In the genomic region with DNA sequence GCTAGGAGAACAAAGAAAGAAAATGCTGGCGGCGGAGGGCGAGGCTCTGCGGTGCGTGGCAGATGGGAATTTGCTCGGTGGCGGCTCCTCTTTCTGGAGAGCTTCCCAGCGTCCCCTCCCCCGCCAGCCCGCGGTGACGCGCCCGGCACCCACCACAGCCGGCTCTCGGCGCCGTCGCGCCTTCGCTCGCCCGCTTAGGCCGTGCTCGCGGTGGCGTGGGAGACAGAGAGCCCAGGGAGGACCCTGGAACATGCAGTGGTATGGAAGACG, we compare ENCODE assay signal across 1 cellular context.
TF ChIP-seq lines count a peak whose summit lies in the region.

No MANE protein-coding gene starts in this region.

TF ChIP-seq in HepG2, 621 proteins besides CTCF, POLR2A, EP300 and RAD21 (continued from another document and continues in another):
- TF ChIP-seq, protein P1, sequence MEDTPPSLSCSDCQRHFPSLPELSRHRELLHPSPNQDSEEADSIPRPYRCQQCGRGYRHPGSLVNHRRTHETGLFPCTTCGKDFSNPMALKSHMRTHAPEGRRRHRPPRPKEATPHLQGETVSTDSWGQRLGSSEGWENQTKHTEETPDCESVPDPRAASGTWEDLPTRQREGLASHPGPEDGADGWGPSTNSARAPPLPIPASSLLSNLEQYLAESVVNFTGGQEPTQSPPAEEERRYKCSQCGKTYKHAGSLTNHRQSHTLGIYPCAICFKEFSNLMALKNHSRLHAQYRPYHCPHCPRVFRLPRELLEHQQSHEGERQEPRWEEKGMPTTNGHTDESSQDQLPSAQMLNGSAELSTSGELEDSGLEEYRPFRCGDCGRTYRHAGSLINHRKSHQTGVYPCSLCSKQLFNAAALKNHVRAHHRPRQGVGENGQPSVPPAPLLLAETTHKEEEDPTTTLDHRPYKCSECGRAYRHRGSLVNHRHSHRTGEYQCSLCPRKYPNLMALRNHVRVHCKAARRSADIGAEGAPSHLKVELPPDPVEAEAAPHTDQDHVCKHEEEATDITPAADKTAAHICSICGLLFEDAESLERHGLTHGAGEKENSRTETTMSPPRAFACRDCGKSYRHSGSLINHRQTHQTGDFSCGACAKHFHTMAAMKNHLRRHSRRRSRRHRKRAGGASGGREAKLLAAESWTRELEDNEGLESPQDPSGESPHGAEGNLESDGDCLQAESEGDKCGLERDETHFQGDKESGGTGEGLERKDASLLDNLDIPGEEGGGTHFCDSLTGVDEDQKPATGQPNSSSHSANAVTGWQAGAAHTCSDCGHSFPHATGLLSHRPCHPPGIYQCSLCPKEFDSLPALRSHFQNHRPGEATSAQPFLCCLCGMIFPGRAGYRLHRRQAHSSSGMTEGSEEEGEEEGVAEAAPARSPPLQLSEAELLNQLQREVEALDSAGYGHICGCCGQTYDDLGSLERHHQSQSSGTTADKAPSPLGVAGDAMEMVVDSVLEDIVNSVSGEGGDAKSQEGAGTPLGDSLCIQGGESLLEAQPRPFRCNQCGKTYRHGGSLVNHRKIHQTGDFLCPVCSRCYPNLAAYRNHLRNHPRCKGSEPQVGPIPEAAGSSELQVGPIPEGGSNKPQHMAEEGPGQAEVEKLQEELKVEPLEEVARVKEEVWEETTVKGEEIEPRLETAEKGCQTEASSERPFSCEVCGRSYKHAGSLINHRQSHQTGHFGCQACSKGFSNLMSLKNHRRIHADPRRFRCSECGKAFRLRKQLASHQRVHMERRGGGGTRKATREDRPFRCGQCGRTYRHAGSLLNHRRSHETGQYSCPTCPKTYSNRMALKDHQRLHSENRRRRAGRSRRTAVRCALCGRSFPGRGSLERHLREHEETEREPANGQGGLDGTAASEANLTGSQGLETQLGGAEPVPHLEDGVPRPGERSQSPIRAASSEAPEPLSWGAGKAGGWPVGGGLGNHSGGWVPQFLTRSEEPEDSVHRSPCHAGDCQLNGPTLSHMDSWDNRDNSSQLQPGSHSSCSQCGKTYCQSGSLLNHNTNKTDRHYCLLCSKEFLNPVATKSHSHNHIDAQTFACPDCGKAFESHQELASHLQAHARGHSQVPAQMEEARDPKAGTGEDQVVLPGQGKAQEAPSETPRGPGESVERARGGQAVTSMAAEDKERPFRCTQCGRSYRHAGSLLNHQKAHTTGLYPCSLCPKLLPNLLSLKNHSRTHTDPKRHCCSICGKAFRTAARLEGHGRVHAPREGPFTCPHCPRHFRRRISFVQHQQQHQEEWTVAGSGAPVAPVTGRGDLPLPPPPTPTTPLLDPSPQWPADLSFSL (CRISPR knock-in tag; IDR thresholded peaks at IDR 0.05) = no peak
- TF ChIP-seq, protein P2, sequence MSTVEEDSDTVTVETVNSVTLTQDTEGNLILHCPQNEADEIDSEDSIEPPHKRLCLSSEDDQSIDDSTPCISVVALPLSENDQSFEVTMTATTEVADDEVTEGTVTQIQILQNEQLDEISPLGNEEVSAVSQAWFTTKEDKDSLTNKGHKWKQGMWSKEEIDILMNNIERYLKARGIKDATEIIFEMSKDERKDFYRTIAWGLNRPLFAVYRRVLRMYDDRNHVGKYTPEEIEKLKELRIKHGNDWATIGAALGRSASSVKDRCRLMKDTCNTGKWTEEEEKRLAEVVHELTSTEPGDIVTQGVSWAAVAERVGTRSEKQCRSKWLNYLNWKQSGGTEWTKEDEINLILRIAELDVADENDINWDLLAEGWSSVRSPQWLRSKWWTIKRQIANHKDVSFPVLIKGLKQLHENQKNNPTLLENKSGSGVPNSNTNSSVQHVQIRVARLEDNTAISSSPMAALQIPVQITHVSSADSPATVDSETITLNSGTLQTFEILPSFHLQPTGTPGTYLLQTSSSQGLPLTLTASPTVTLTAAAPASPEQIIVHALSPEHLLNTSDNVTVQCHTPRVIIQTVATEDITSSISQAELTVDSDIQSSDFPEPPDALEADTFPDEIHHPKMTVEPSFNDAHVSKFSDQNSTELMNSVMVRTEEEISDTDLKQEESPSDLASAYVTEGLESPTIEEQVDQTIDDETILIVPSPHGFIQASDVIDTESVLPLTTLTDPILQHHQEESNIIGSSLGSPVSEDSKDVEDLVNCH (CRISPR knock-in tag; IDR thresholded peaks at IDR 0.05) = no peak
- no peak for TF ChIP-seq ZNF788 (CRISPR knock-in tag; IDR thresholded peaks at IDR 0.05; ENCODE audit: borderline replicate concordance)
- no peak for TF ChIP-seq ZNF510 (CRISPR knock-in tag; IDR thresholded peaks at IDR 0.05; ENCODE audit: low read depth)
- TF ChIP-seq ZNF282 (IDR thresholded peaks at IDR 0.05; ENCODE audit: partially characterized antibody) = no peak
- TF ChIP-seq ZNF777 (CRISPR knock-in tag; IDR thresholded peaks at IDR 0.05) = no peak
- TF ChIP-seq HNRNPLL (IDR thresholded peaks at IDR 0.05; ENCODE audit: low read depth, low read length, poor library complexity, severe bottlenecking) = peak; percentile 32
- TF ChIP-seq, protein P3, sequence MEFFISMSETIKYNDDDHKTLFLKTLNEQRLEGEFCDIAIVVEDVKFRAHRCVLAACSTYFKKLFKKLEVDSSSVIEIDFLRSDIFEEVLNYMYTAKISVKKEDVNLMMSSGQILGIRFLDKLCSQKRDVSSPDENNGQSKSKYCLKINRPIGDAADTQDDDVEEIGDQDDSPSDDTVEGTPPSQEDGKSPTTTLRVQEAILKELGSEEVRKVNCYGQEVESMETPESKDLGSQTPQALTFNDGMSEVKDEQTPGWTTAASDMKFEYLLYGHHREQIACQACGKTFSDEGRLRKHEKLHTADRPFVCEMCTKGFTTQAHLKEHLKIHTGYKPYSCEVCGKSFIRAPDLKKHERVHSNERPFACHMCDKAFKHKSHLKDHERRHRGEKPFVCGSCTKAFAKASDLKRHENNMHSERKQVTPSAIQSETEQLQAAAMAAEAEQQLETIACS (CRISPR knock-in tag; IDR thresholded peaks at IDR 0.05) = peak; percentile 55; the same call in 1 of the 2 replicates
- no peak for TF ChIP-seq SMAD3 (CRISPR knock-in tag; IDR thresholded peaks at IDR 0.05)
- peak; percentile 77 for TF ChIP-seq XRCC5 (optimal IDR thresholded peaks at IDR 0.05; ENCODE audit: low read length)
- TF ChIP-seq SALL2 (CRISPR knock-in tag; IDR thresholded peaks at IDR 0.05) = no peak
- 0 out of 2 replicates have a peak, but pooled peaks have one; percentile 5 for TF ChIP-seq ZNF124 (CRISPR knock-in tag; IDR thresholded peaks at IDR 0.05)
- no peak for TF ChIP-seq SUZ12 (IDR thresholded peaks at IDR 0.05; ENCODE audit: low read depth, low read length)
- no peak for TF ChIP-seq ELF4 (CRISPR knock-in tag; IDR thresholded peaks at IDR 0.05; ENCODE audit: borderline replicate concordance)
- no peak for TF ChIP-seq MAF1 (CRISPR knock-in tag; IDR thresholded peaks at IDR 0.05; ENCODE audit: borderline replicate concordance)
- TF ChIP-seq AGO2 (optimal IDR thresholded peaks at IDR 0.05; ENCODE audit: low read depth, low read length) = no peak
- TF ChIP-seq ZNF501 (CRISPR knock-in tag; IDR thresholded peaks at IDR 0.05) = peak; percentile 75
- TF ChIP-seq ZNF335 (CRISPR knock-in tag; IDR thresholded peaks at IDR 0.05) = no peak
- no peak for TF ChIP-seq RXRA (CRISPR knock-in tag; IDR thresholded peaks at IDR 0.05)
- TF ChIP-seq, protein P4, sequence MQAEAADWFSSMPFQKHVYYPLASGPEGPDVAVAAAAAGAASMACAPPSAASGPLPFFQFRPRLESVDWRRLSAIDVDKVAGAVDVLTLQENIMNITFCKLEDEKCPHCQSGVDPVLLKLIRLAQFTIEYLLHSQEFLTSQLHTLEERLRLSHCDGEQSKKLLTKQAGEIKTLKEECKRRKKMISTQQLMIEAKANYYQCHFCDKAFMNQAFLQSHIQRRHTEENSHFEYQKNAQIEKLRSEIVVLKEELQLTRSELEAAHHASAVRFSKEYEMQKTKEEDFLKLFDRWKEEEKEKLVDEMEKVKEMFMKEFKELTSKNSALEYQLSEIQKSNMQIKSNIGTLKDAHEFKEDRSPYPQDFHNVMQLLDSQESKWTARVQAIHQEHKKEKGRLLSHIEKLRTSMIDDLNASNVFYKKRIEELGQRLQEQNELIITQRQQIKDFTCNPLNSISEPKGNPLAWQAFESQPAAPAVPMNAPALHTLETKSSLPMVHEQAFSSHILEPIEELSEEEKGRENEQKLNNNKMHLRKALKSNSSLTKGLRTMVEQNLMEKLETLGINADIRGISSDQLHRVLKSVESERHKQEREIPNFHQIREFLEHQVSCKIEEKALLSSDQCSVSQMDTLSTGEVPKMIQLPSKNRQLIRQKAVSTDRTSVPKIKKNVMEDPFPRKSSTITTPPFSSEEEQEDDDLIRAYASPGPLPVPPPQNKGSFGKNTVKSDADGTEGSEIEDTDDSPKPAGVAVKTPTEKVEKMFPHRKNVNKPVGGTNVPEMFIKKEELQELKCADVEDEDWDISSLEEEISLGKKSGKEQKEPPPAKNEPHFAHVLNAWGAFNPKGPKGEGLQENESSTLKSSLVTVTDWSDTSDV (CRISPR knock-in tag; IDR thresholded peaks at IDR 0.05) = no peak
- TF ChIP-seq PCBP2 (optimal IDR thresholded peaks at IDR 0.05; ENCODE audit: low read depth, low read length, poor library complexity, severe bottlenecking) = no peak
- TF ChIP-seq, protein P5, sequence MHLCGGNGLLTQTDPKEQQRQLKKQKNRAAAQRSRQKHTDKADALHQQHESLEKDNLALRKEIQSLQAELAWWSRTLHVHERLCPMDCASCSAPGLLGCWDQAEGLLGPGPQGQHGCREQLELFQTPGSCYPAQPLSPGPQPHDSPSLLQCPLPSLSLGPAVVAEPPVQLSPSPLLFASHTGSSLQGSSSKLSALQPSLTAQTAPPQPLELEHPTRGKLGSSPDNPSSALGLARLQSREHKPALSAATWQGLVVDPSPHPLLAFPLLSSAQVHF (CRISPR knock-in tag; IDR thresholded peaks at IDR 0.05) = no peak
- TF ChIP-seq, protein P6, sequence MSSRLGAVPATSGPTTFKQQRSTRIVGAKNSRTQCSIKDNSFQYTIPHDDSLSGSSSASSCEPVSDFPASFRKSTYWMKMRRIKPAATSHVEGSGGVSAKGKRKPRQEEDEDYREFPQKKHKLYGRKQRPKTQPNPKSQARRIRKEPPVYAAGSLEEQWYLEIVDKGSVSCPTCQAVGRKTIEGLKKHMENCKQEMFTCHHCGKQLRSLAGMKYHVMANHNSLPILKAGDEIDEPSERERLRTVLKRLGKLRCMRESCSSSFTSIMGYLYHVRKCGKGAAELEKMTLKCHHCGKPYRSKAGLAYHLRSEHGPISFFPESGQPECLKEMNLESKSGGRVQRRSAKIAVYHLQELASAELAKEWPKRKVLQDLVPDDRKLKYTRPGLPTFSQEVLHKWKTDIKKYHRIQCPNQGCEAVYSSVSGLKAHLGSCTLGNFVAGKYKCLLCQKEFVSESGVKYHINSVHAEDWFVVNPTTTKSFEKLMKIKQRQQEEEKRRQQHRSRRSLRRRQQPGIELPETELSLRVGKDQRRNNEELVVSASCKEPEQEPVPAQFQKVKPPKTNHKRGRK (CRISPR knock-in tag; IDR thresholded peaks at IDR 0.05) = no peak
- no peak for TF ChIP-seq ZNF543 (CRISPR knock-in tag; IDR thresholded peaks at IDR 0.05)
- no peak for TF ChIP-seq PRPF4 (IDR thresholded peaks at IDR 0.05; ENCODE audit: low read depth, low read length, poor library complexity, severe bottlenecking)
- TF ChIP-seq KDM5A (IDR thresholded peaks at IDR 0.05; ENCODE audit: borderline replicate concordance, low read length) = no peak
- TF ChIP-seq, protein P7, sequence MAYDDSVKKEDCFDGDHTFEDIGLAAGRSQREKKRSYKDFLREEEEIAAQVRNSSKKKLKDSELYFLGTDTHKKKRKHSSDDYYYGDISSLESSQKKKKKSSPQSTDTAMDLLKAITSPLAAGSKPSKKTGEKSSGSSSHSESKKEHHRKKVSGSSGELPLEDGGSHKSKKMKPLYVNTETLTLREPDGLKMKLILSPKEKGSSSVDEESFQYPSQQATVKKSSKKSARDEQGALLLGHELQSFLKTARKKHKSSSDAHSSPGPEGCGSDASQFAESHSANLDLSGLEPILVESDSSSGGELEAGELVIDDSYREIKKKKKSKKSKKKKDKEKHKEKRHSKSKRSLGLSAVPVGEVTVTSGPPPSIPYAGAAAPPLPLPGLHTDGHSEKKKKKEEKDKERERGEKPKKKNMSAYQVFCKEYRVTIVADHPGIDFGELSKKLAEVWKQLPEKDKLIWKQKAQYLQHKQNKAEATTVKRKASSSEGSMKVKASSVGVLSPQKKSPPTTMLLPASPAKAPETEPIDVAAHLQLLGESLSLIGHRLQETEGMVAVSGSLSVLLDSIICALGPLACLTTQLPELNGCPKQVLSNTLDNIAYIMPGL (CRISPR knock-in tag; IDR thresholded peaks at IDR 0.05; ENCODE audit: borderline replicate concordance in 1 of 2, low read depth in 1 of 2) = peak in 1 of 2 experiments; percentile 53; a peak in 1 of 4 replicates
- TF ChIP-seq, protein P8, sequence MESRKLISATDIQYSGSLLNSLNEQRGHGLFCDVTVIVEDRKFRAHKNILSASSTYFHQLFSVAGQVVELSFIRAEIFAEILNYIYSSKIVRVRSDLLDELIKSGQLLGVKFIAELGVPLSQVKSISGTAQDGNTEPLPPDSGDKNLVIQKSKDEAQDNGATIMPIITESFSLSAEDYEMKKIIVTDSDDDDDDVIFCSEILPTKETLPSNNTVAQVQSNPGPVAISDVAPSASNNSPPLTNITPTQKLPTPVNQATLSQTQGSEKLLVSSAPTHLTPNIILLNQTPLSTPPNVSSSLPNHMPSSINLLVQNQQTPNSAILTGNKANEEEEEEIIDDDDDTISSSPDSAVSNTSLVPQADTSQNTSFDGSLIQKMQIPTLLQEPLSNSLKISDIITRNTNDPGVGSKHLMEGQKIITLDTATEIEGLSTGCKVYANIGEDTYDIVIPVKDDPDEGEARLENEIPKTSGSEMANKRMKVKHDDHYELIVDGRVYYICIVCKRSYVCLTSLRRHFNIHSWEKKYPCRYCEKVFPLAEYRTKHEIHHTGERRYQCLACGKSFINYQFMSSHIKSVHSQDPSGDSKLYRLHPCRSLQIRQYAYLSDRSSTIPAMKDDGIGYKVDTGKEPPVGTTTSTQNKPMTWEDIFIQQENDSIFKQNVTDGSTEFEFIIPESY (CRISPR knock-in tag; IDR thresholded peaks at IDR 0.05) = no peak
- TF ChIP-seq, protein P9, sequence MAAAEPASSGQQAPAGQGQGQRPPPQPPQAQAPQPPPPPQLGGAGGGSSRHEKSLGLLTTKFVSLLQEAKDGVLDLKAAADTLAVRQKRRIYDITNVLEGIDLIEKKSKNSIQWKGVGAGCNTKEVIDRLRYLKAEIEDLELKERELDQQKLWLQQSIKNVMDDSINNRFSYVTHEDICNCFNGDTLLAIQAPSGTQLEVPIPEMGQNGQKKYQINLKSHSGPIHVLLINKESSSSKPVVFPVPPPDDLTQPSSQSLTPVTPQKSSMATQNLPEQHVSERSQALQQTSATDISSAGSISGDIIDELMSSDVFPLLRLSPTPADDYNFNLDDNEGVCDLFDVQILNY (CRISPR knock-in tag; conservative IDR thresholded peaks at IDR 0.05) = no peak
- no peak for TF ChIP-seq ZNF17 (CRISPR knock-in tag; IDR thresholded peaks at IDR 0.05)
- TF ChIP-seq ZMAT3 (CRISPR knock-in tag; conservative IDR thresholded peaks at IDR 0.05) = no peak
- TF ChIP-seq, protein P10, sequence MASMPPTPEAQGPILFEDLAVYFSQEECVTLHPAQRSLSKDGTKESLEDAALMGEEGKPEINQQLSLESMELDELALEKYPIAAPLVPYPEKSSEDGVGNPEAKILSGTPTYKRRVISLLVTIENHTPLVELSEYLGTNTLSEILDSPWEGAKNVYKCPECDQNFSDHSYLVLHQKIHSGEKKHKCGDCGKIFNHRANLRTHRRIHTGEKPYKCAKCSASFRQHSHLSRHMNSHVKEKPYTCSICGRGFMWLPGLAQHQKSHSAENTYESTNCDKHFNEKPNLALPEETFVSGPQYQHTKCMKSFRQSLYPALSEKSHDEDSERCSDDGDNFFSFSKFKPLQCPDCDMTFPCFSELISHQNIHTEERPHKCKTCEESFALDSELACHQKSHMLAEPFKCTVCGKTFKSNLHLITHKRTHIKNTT (CRISPR knock-in tag; IDR thresholded peaks at IDR 0.05) = no peak
- TF ChIP-seq ZNF260 (CRISPR knock-in tag; IDR thresholded peaks at IDR 0.05; ENCODE audit: borderline replicate concordance, low read depth) = no peak
- no peak for TF ChIP-seq ETV6 (CRISPR knock-in tag; conservative IDR thresholded peaks at IDR 0.05)
- TF ChIP-seq CCDC6 (CRISPR knock-in tag; IDR thresholded peaks at IDR 0.05) = no peak
- no peak for TF ChIP-seq NFIC (IDR thresholded peaks at IDR 0.05; ENCODE audit: low read length)
- TF ChIP-seq GABPB1 (CRISPR knock-in tag; IDR thresholded peaks at IDR 0.05) = no peak
- no peak for TF ChIP-seq SCMH1 (CRISPR knock-in tag; IDR thresholded peaks at IDR 0.05; ENCODE audit: borderline replicate concordance)
- TF ChIP-seq ZKSCAN8 (CRISPR knock-in tag; IDR thresholded peaks at IDR 0.05; ENCODE audit: borderline replicate concordance) = no peak
